29 cellular contexts compared by ENCODE assay signal in genomic region chr7:337567-337951, GRCh38. TPM values are rescaled to one million over a fixed set of nuclear protein-coding genes. Genes with fewer than 3 reads are reported as not detected.
"Had no signal": no experiment of that assay in that cellular context is flagged by ENCODE, and none has a peak within 500 bp of the region (broad histone marks: within the 10 kb centered on the region; RNA-seq: fewer than 3 reads in every experiment).

No MANE protein-coding gene starts in this region.

- H3K4me3 ChIP-seq: dorsolateral prefrontal cortex, heart left ventricle, neural progenitor cell, prostate gland, spleen, tibial artery, upper lobe of left lung, uterus had no signal

- H3K9ac ChIP-seq: neural progenitor cell, parathyroid adenoma had no signal

- H3K27ac ChIP-seq: dorsolateral prefrontal cortex, heart left ventricle, neural progenitor cell, parathyroid adenoma, prostate gland, spleen, tibial artery, upper lobe of left lung, uterus had no signal

- H3K9me3 ChIP-seq: heart left ventricle, prostate gland, spleen, tibial artery, upper lobe of left lung, uterus had no signal

- H3K4me1 ChIP-seq: parathyroid adenoma had no signal

- DNase-seq: cortex of kidney; foreskin melanocyte; hippocampal formation; kidney glomerular epithelial cell; mammary epithelial cell; occipital lobe; stimulated activated CD4-positive, alpha-beta T cell treated with anti-CD3 and anti-CD28 coated beads, Interleukin-15, amount 100 ng/mL, for 24 hours; stimulated activated CD4-positive, alpha-beta T cell treated with anti-CD3 and anti-CD28 coated beads, Interleukin-1b, Interleukin-23, amount 100 ng/mL, for 48 hours; stimulated activated CD4-positive, alpha-beta T cell treated with anti-CD3 and anti-CD28 coated beads, Interleukin-4, amount 100 ng/mL, for 24 hours; tibial artery; uterus had no signal

- ATAC-seq: heart left ventricle; sciatic nerve; stimulated activated memory B cell treated with anti-CD40 and anti-IgM and Interleukin-4, amounts not matched to agents 10 μg/mL and 1 μg/mL and 100 μg/mL, for 72 hours had no signal

- H3K36me3 ChIP-seq: heart left ventricle, neural progenitor cell, prostate gland, spleen, tibial artery, upper lobe of left lung, uterus had no signal

- H3K27me3 ChIP-seq: dorsolateral prefrontal cortex, heart left ventricle, neural progenitor cell, tibial artery, upper lobe of left lung had no signal

RNA-seq across cellular contexts. Expression of gene FOXL3, which starts 47.6 kb away (rescaled TPM):
- total RNA-seq: heart left ventricle; lower leg skin; mammary epithelial cell; mesenteric fat pad; mucosa of gallbladder; myocyte; natural killer cell treated with Interleukin-12 subunit alpha and Interleukin-12 subunit beta and Interleukin-15 and Interleukin-18, amount 100 ng/mL, for 72 hours; occipital lobe; prostate gland; renal cortical epithelial cell; sciatic nerve; skeletal muscle tissue; spleen; temporal lobe; upper lobe of left lung; uterus had no signal
- polyA plus RNA-seq: esophagus, heart left ventricle, mammary epithelial cell, spleen had no signal
